ENCODE assay signal across 15 cellular contexts in genomic region chr11:6365659-6366058, GRCh38. TPM values are rescaled to one million over a fixed set of nuclear protein-coding genes. Genes with fewer than 3 reads are reported as not detected.
A peak's percentile ranks its signal among the peaks of the same experiment; 100 is the strongest.
DNase-seq lines count a peak whose midpoint lies in the region; ATAC-seq and TF ChIP-seq lines count a peak whose summit lies in the region.
"Had no signal": no experiment of that assay in that cellular context is flagged by ENCODE, and none has a peak within 500 bp of the region (broad histone marks: within the 10 kb centered on the region; RNA-seq: fewer than 3 reads in every experiment).

No MANE protein-coding gene starts in this region.

- intact Hi-C loops in body of pancreas (cut with DNase I) (loop anchor here (10.0 kb wide), 1 partner anchor 341 kb away; no protein-coding TSS in a partner anchor), right lobe of liver (cut with DNase I) (no loop called here), transverse colon (cut with DNase I; ENCODE audit: low total_unique reads) (no loop called here)

- WGBS in body of pancreas, 2 donors: 17 to 27% methylated on average over 2 of the region's 2 CpGs
- 17% methylated on average over 2 of the region's 2 CpGs for WGBS in right lobe of liver (ENCODE audit: insufficient coverage, low coverage, low lambda C conversion rate, missing lambda C conversion rate)
- 24 to 80% methylated on average over 1 to 2 of the region's 2 CpGs for WGBS in transverse colon (ENCODE audit: low coverage in 1 of 2), 2 donors

- H3K36me3 ChIP-seq in body of pancreas (replicated peaks in 1 of 2; ENCODE audit: insufficient read depth in 1 of 2, low read depth in 2 of 2): no peaks in the 10 kb centered on the region
- H3K36me3 ChIP-seq in right lobe of liver: no peaks in the 10 kb centered on the region
- no peaks in the 10 kb centered on the region for H3K36me3 ChIP-seq in transverse colon
- H3K36me3 ChIP-seq: Peyer's patch had no signal

- H3K4me1 ChIP-seq in body of pancreas (peaks cover 46% of the 10 kb centered on the region), right lobe of liver (peaks cover 0 to 20% (median 9%) of the 10 kb centered on the region in 4 donors), transverse colon (no peaks in the 10 kb centered on the region)
- H3K4me1 ChIP-seq: Peyer's patch had no signal

- ATAC-seq in body of pancreas (peak; percentile 95), right lobe of liver (peak; percentile 95 to 96 (median 96)), HG02973 (IDR thresholded peaks at IDR 0.05; ENCODE audit: unreplicated experiment) (no peak)
- ATAC-seq: SK-N-SH treated with all-trans-retinoic acid at 6 μM for 48 hours had no signal

- no peak for TF ChIP-seq EP300 in transverse colon (IDR thresholded peaks at IDR 0.05; ENCODE audit: low read depth)

- peak in 1 of 7 experiments; percentile 11 for TF ChIP-seq CTCF in body of pancreas (IDR thresholded peaks at IDR 0.05)
- TF ChIP-seq CTCF in right lobe of liver (IDR thresholded peaks at IDR 0.05): no peak
- TF ChIP-seq CTCF in transverse colon (IDR thresholded peaks at IDR 0.05): no peak
- TF ChIP-seq CTCF in GM13976 (IDR thresholded peaks at IDR 0.05; ENCODE audit: borderline replicate concordance, control extremely low read depth, extremely low read depth, insufficient read depth, missing control alignments): no peak

- in situ Hi-C loops in transverse colon (cut with MboI; ENCODE audit: low pct_ligation_motif_present in 1 of 4, low pct_unique_long_range_greater_than_20kb in 1 of 4, low sequenced_read_pairs in 3 of 4): no loop called here
- in situ Hi-C loops in GM13976 (cut with MboI; ENCODE audit: low sequenced_read_pairs, unreplicated experiment): no loop called here

- H3K9me3 ChIP-seq in body of pancreas: no peaks in the 10 kb centered on the region
- H3K9me3 ChIP-seq in right lobe of liver: no peaks in the 10 kb centered on the region
- H3K9me3 ChIP-seq in transverse colon: no peaks in the 10 kb centered on the region
- H3K9me3 ChIP-seq: Peyer's patch had no signal

- H3K4me3 ChIP-seq in body of pancreas (no peak overlapping the region), right lobe of liver (no peak overlapping the region), transverse colon (no peak overlapping the region)
- H3K4me3 ChIP-seq: Peyer's patch had no signal

- TF ChIP-seq POLR2A in body of pancreas (IDR thresholded peaks at IDR 0.05) (peak in 1 of 3 donors; percentile 7), right lobe of liver (IDR thresholded peaks at IDR 0.05) (no peak), transverse colon (IDR thresholded peaks at IDR 0.05) (no peak)

- no peaks in the 10 kb centered on the region for H3K27me3 ChIP-seq in body of pancreas
- H3K27me3 ChIP-seq in right lobe of liver: no peaks in the 10 kb centered on the region
- H3K27me3 ChIP-seq in transverse colon: no peaks in the 10 kb centered on the region
- H3K27me3 ChIP-seq: Peyer's patch had no signal

- H3K27ac ChIP-seq in body of pancreas (peak overlapping the region; percentile 54 to 80 (median 68)), right lobe of liver (peak overlapping the region in 2 of 3 donors; percentile 51 to 71), transverse colon (no peak overlapping the region)
- H3K27ac ChIP-seq: Peyer's patch had no signal

- peak; percentile 68 for DNase-seq in HT-29 (ENCODE audit: low spot score)
- DNase-seq in body of pancreas: peak; percentile 85 to 93 (median 91)
- peak; percentile 62 to 88 (median 78) for DNase-seq in right lobe of liver
- peak; percentile 23 for DNase-seq in transverse colon
- no peak for DNase-seq in NCI-H1694 treated with DMSO at 0.1 percent for 48 hours (lab: John Stamatoyannopoulos, UW)
- DNase-seq in GM13976 (ENCODE audit: low spot score): no peak
- DNase-seq: CD4-positive, alpha-beta T cell; MV-4-11; NCI-H146; NCI-H446; Peyer's patch; Right ventricle myocardium superior had no signal

RNA-seq across cellular contexts. Expression of gene SMPD1, which starts 24.6 kb away (rescaled TPM):
- 3.1 and 4.4 TPM in 2 replicates for total RNA-seq in HT-29 (2014; rRNA removed; shearing (Covaris generic))
- total RNA-seq in body of pancreas: 10 to 100 TPM; 17.1 to 29.7 TPM
- total RNA-seq in right lobe of liver: 10 to 100 TPM; 45.3 to 77.9 (median 57.3) TPM
- total RNA-seq in transverse colon: 10 to 100 TPM; 27.7 to 67.0 (median 43.2) TPM

RNA-seq across cellular contexts. Expression of gene CAVIN3, which starts 45.4 kb away (rescaled TPM):
- 1.6 TPM in 1 of 2 replicates, not detected in the other for total RNA-seq in HT-29 (2014; rRNA removed; shearing (Covaris generic))
- 10 to 100 TPM; 47.7 to 76.5 TPM for total RNA-seq in body of pancreas
- total RNA-seq in right lobe of liver: 10 to 100 TPM in 1 of 6 experiments, 1 to 10 TPM in 5; 2.6 to 11.2 (median 4.1) TPM
- 100 to 1,000 TPM in 1 of 4 donors, 10 to 100 TPM in 2, 1 to 10 TPM in 1; 8.2 to 124 (median 31.0) TPM for total RNA-seq in transverse colon
- total RNA-seq: B cell had no signal

RNA-seq across cellular contexts. Expression of gene APBB1, which starts 53.2 kb away (rescaled TPM):
- 0.15 and 0.21 TPM in 2 replicates for total RNA-seq in HT-29 (2014; rRNA removed; shearing (Covaris generic))
- total RNA-seq in body of pancreas (10 to 100 TPM; 25.4 to 48.5 TPM), right lobe of liver (1 to 10 TPM; 3.3 to 5.6 (median 3.8) TPM), transverse colon (10 to 100 TPM in 3 of 4 donors, 1 to 10 TPM in 1; 9.0 to 18.3 (median 12.0) TPM)

Comparison
In these comparisons a context has a peak if more than half of its experiments do, and no peak if none do; other contexts are left out.
1. DNase-seq: peak in HT-29 (single experiment), body of pancreas (4 of 4), right lobe of liver (3 of 3) and transverse colon (single experiment); none in NCI-H1694 treated with DMSO at 0.1 percent for 48 hours (single experiment) and GM13976 (single experiment).
2. H3K27ac ChIP-seq: peak in body of pancreas (4 of 4) and right lobe of liver (2 of 3); none in transverse colon (0 of 4).